In the genomic region with DNA sequence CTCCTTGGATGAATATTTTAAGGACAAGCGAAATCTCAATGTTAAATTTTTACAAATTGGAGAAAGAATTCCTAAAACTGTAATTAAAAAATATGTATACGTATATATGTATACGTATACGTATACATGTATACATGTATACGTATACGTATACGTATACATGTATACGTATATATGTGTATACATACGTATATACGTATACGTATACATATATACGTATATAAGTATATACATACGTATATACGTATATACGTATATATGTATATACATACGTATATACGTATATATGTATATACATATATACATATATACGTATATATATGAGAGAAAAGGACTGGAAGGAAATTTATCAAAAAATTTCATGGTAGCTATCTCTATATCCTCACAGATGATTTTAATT, we compare ENCODE assay signal across 1 cellular context.
TF ChIP-seq lines count a peak whose summit lies in the region.

No MANE protein-coding gene starts in this region.

TF ChIP-seq in K562, 482 proteins besides CTCF, POLR2A, EP300 and RAD21 (continued from another document):
- TF ChIP-seq CEBPG (CRISPR knock-in tag; IDR thresholded peaks at IDR 0.05) (no peak), CEBPG (tag; conservative IDR thresholded peaks at IDR 0.05 in 1 of 2, IDR thresholded peaks at IDR 0.05 in 1 of 2) (peak in 1 of 2 experiments; percentile 49; a peak in 1 of 4 replicates), SMARCC2 (IDR thresholded peaks at IDR 0.05; ENCODE audit: low read depth) (no peak), NFIX (CRISPR knock-in tag; IDR thresholded peaks at IDR 0.05; ENCODE audit: low read depth) (peak; percentile 88), SRSF9 (IDR thresholded peaks at IDR 0.05; ENCODE audit: borderline replicate concordance, low read depth, low read length) (no peak), ZNF740 (CRISPR knock-in tag; IDR thresholded peaks at IDR 0.05) (no peak), ZNF740 (tag; IDR thresholded peaks at IDR 0.05) (no peak), KLF16 (IDR thresholded peaks at IDR 0.05) (no peak), HEY1 (CRISPR knock-in tag; IDR thresholded peaks at IDR 0.05; ENCODE audit: borderline replicate concordance) (no peak), PATZ1 (CRISPR knock-in tag; IDR thresholded peaks at IDR 0.05; ENCODE audit: borderline replicate concordance) (no peak)
- TF ChIP-seq, protein P1, sequence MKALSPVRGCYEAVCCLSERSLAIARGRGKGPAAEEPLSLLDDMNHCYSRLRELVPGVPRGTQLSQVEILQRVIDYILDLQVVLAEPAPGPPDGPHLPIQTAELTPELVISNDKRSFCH (CRISPR knock-in tag; IDR thresholded peaks at IDR 0.05): 0 out of 2 replicates have a peak, but pooled peaks have one; percentile 22
- TF ChIP-seq, protein P1 (tag; IDR thresholded peaks at IDR 0.05): no peak
TF ChIP-seq in K562: peak in this region for 20.
